Comparison of ENCODE assay signal across 18 cellular contexts in genomic region chr17:17832040-17832363, GRCh38. TPM values are rescaled to one million over a fixed set of nuclear protein-coding genes. Genes with fewer than 3 reads are reported as not detected.
DNase-seq lines count a peak whose midpoint lies in the region; ATAC-seq, FAIRE-seq and TF ChIP-seq lines count a peak whose summit lies in the region.
"Had no signal": no experiment of that assay in that cellular context is flagged by ENCODE, and none has a peak within 500 bp of the region (broad histone marks: within the 10 kb centered on the region; RNA-seq: fewer than 3 reads in every experiment).

No MANE protein-coding gene starts in this region.

- H2BK20ac ChIP-seq in H1 (ENCODE audit: low read length): no peak overlapping the region

- H3K23me2 ChIP-seq in H1 (ENCODE audit: low read depth, low read length): peaks cover 5% of the 10 kb centered on the region; the same call in 1 of the 2 replicates

- no peak overlapping the region for H3K4me2 ChIP-seq in Karpas-422 (ENCODE audit: low read depth, low read length, poor library complexity, severe bottlenecking)
- no peak overlapping the region for H3K4me2 ChIP-seq in H1 (ENCODE audit: insufficient read depth in 1 of 2, low read depth in 2 of 2, low read length in 2 of 2)
- H3K4me2 ChIP-seq in neural progenitor cell: no peak overlapping the region

- 89% methylated on average over 2 of the region's 2 CpGs; no CpG with 5 or more reads in 1 of the 2 experiments for WGBS in H1 (ENCODE audit: extremely low coverage in 1 of 2, insufficient coverage in 1 of 2, insufficient read length in 1 of 2, insufficient replicate concordance in 2 of 2, low coverage in 1 of 2, low lambda C conversion rate in 2 of 2, missing lambda C conversion rate in 1 of 2), 2 experiments

- intact Hi-C loops in CD4-positive, alpha-beta memory T cell (cut with micrococcal nuclease): no loop called here

- no peak overlapping the region for H3K14ac ChIP-seq in H1 (ENCODE audit: insufficient read length)

- no peak overlapping the region for H2BK12ac ChIP-seq in H1 (ENCODE audit: low read depth, low read length)

- H2AFZ ChIP-seq in Karpas-422 (ENCODE audit: low read length) (no peak overlapping the region), H1 (ENCODE audit: low read length) (no peak overlapping the region), neural progenitor cell (replicated peaks) (no peak overlapping the region)
- H2AFZ ChIP-seq: GM23248 had no signal

- H3K9me3 Mint-ChIP-seq in CD4-positive, alpha-beta memory T cell: no peaks in the 10 kb centered on the region
- H3K9me3 Mint-ChIP-seq in neural progenitor cell: no peaks in the 10 kb centered on the region
- H3K9me3 Mint-ChIP-seq: activated T-helper 2 cell treated with anti-CD3 and anti-CD28 coated beads, Interferon-gamma antibody, Interleukin-2, Interleukin-4, amounts not matched to agents 10 μg/mL and 5 μg/mL and 100 μg/mL, durations not matched to agents 14 hours and 24 hours and 36 hours; CD8-positive, alpha-beta T cell had no signal

- no peak overlapping the region for H4K5ac ChIP-seq in H1 (ENCODE audit: insufficient read length, low read depth, low read length)

- no peak overlapping the region for H3K4me3 ChIP-seq in CD4-positive, alpha-beta memory T cell (ENCODE audit: low read length in 2 of 2)
- H3K4me3 ChIP-seq in Karpas-422 (ENCODE audit: low read length): no peak overlapping the region
- H3K4me3 ChIP-seq in H1 (ENCODE audit: extremely low read depth in 1 of 4, insufficient read depth in 2 of 4, low read depth in 3 of 4, low read length in 4 of 4): no peak overlapping the region
- no peak overlapping the region for H3K4me3 ChIP-seq in neural progenitor cell
- no peak overlapping the region for H3K4me3 ChIP-seq in foreskin fibroblast (ENCODE audit: low read depth in 1 of 2, low read length in 2 of 2)
- H3K4me3 ChIP-seq: body of pancreas, GM23248 had no signal

- no peak overlapping the region for H3K23ac ChIP-seq in H1 (ENCODE audit: insufficient read length)

- H3K18ac ChIP-seq in H1 (ENCODE audit: extremely low read depth, low read length): no peak overlapping the region

- H3F3A ChIP-seq in neural progenitor cell (ENCODE audit: low read depth): peaks cover 3% of the 10 kb centered on the region

- TF ChIP-seq POLR2A in H1 (IDR thresholded peaks at IDR 0.05; ENCODE audit: control extremely low read depth in 1 of 2, low read depth in 2 of 2, low read length in 2 of 2): no peak

- POLR2A ChIA-PET in CD4-positive, alpha-beta memory T cell (lab: Charles Lee; ENCODE audit: partially characterized antibody): interaction anchor here (1.3 kb wide), 1 partner anchor 8 kb away, joined by 3 read pairs; no protein-coding TSS in a partner anchor
- POLR2A ChIA-PET in H1 (lab: Charles Lee; ENCODE audit: partially characterized antibody): interaction anchor here (0.7 to 18.4 kb wide), 7 partner anchors 9 to 110 kb away, joined by 3 to 532 read pairs (median 4); no protein-coding TSS in a partner anchor

- no peak overlapping the region for H4K8ac ChIP-seq in H1 (ENCODE audit: extremely low read depth, insufficient read depth, low read length)

- no peak overlapping the region for H2AK5ac ChIP-seq in H1 (ENCODE audit: low read depth, low read length)

- no peaks in the 10 kb centered on the region for H3K27me3 ChIP-seq in CD4-positive, alpha-beta memory T cell (ENCODE audit: insufficient read depth, low read length)
- H3K27me3 ChIP-seq in Karpas-422 (ENCODE audit: low read length): no peaks in the 10 kb centered on the region
- H3K27me3 ChIP-seq in H1 (replicated peaks in 1 of 4; ENCODE audit: control insufficient read depth in 3 of 4, extremely low read depth in 1 of 4, insufficient read depth in 3 of 4, low read length in 3 of 4): no peaks in the 10 kb centered on the region
- H3K27me3 ChIP-seq in neural progenitor cell: no peaks in the 10 kb centered on the region
- H3K27me3 ChIP-seq: body of pancreas had no signal

- H3K4ac ChIP-seq in H1 (replicated peaks; ENCODE audit: insufficient read length, low read depth, low read length): no peak overlapping the region

- CTCF ChIA-PET in CD4-positive, alpha-beta memory T cell (lab: Charles Lee; ENCODE audit: partially characterized antibody): interaction anchor here (1.4 to 2.8 kb wide), 2 partner anchors 17 to 28 kb away, joined by 3 to 9 read pairs; no protein-coding TSS in a partner anchor
- CTCF ChIA-PET in H1 (lab: Charles Lee; ENCODE audit: partially characterized antibody): interaction anchor here (0.6 to 3.4 kb wide), 9 partner anchors 9 to 51 kb away, joined by 3 to 14 read pairs (median 4); no protein-coding TSS in a partner anchor

- no peaks in the 10 kb centered on the region for H3K9me3 ChIP-seq in CD4-positive, alpha-beta memory T cell (ENCODE audit: control insufficient read depth in 1 of 2, low read length in 2 of 2)
- H3K9me3 ChIP-seq in Karpas-422 (ENCODE audit: low read length): no peaks in the 10 kb centered on the region
- no peaks in the 10 kb centered on the region for H3K9me3 ChIP-seq in H1 (ENCODE audit: insufficient read depth in 2 of 2, low read depth in 1 of 2, low read length in 1 of 2)
- no peaks in the 10 kb centered on the region for H3K9me3 ChIP-seq in neural progenitor cell (ENCODE audit: low read depth)
- H3K9me3 ChIP-seq: body of pancreas had no signal

- no peak overlapping the region for H3K27ac ChIP-seq in CD4-positive, alpha-beta memory T cell (ENCODE audit: low read depth, low read length)
- H3K27ac ChIP-seq in Karpas-422 (ENCODE audit: low read length) (no peak overlapping the region), H1 (ENCODE audit: low read depth, low read length) (no peak overlapping the region), neural progenitor cell (no peak overlapping the region)
- H3K27ac ChIP-seq: GM23248 had no signal

- H3K4me1 ChIP-seq in CD4-positive, alpha-beta memory T cell (ENCODE audit: insufficient read depth, low read length): peaks cover 44% of the 10 kb centered on the region
- H3K4me1 ChIP-seq in Karpas-422 (ENCODE audit: low read length) (peaks cover 44% of the 10 kb centered on the region), H1 (replicated peaks in 1 of 4; ENCODE audit: control insufficient read depth in 3 of 4, insufficient read depth in 4 of 4, low read length in 3 of 4) (peaks cover 0 to 14% (median 9%) of the 10 kb centered on the region in 4 experiments; a peak in 6 of 7 replicates), neural progenitor cell (peaks cover 8% of the 10 kb centered on the region)

- TF ChIP-seq CTCF in H1 (IDR thresholded peaks at IDR 0.05; ENCODE audit: control extremely low read depth in 1 of 3, insufficient read depth in 1 of 3, low read depth in 1 of 3, low read length in 3 of 3) (no peak), neural progenitor cell (IDR thresholded peaks at IDR 0.05) (no peak), foreskin fibroblast (IDR thresholded peaks at IDR 0.05; ENCODE audit: low read depth, low read length) (no peak)

- H3K36me3 ChIP-seq in CD4-positive, alpha-beta memory T cell (ENCODE audit: insufficient read depth, low read length): no peaks in the 10 kb centered on the region
- no peaks in the 10 kb centered on the region for H3K36me3 ChIP-seq in Karpas-422 (ENCODE audit: insufficient read depth, low read length)
- H3K36me3 ChIP-seq in H1 (ENCODE audit: control insufficient read depth in 2 of 4, insufficient read depth in 4 of 4, low read length in 3 of 4): peaks cover 0 to 13% (median 2%) of the 10 kb centered on the region in 4 experiments; a peak in 5 of 8 replicates
- no peaks in the 10 kb centered on the region for H3K36me3 ChIP-seq in neural progenitor cell

- H3K27ac Mint-ChIP-seq in CD4-positive, alpha-beta memory T cell: peak overlapping the region in 4 of 7 donors; percentile 15 to 68 (median 46)
- peak overlapping the region; percentile 7 for H3K27ac Mint-ChIP-seq in neural progenitor cell
- H3K27ac Mint-ChIP-seq: activated T-helper 2 cell treated with anti-CD3 and anti-CD28 coated beads, Interferon-gamma antibody, Interleukin-2, Interleukin-4, amounts not matched to agents 10 μg/mL and 5 μg/mL and 100 μg/mL, durations not matched to agents 14 hours and 24 hours and 36 hours; CD8-positive, alpha-beta T cell had no signal

- TF ChIP-seq RAD21 in H1 (IDR thresholded peaks at IDR 0.05 in 1 of 2, conservative IDR thresholded peaks at IDR 0.05 in 1 of 2; ENCODE audit: low read depth in 2 of 2, low read length in 2 of 2): no peak

- ATAC-seq in HG03159 (IDR thresholded peaks at IDR 0.05; ENCODE audit: unreplicated experiment): no peak
- ATAC-seq: body of pancreas; CD8-positive, alpha-beta T cell had no signal

- no peak for FAIRE-seq in H1 (lab: Jason Lieb, UNC)
- FAIRE-seq: G401.6 had no signal

- no peak overlapping the region for H3K56ac ChIP-seq in H1 (replicated peaks; ENCODE audit: insufficient read length, low read depth, low read length)

- H3K9ac ChIP-seq in Karpas-422 (ENCODE audit: low read length) (no peak overlapping the region), H1 (replicated peaks in 1 of 4; ENCODE audit: extremely low read depth in 1 of 4, low read depth in 3 of 4, low read length in 3 of 4) (no peak overlapping the region), neural progenitor cell (no peak overlapping the region)
- H3K9ac ChIP-seq: GM23248 had no signal

- H3K9me2 ChIP-seq in Karpas-422 (replicated peaks; ENCODE audit: insufficient read depth, low read length): no peaks in the 10 kb centered on the region

- no peak overlapping the region for H2BK5ac ChIP-seq in H1 (ENCODE audit: low read depth, low read length)

- no peak for DNase-seq in CD4-positive, alpha-beta memory T cell
- peak; percentile 48 for DNase-seq in Karpas-422
- DNase-seq in H1 (ENCODE audit: low read depth in 1 of 2, low spot score in 2 of 2): no peak
- DNase-seq in neural progenitor cell (ENCODE audit: low spot score): no peak
- no peak for DNase-seq in NCI-H2196 treated with DMSO at 0.1 percent for 48 hours (lab: John Stamatoyannopoulos, UW; ENCODE audit: unreplicated experiment)
- no peak for DNase-seq in foreskin fibroblast
- DNase-seq in stimulated activated CD4-positive, alpha-beta T cell treated with anti-CD3 and anti-CD28 coated beads, Interleukin-4, amount 100 ng/mL, for 4 hours: no peak
- DNase-seq: activated CD4-positive, alpha-beta T cell treated with anti-CD3 and anti-CD28 coated beads, Interleukin-2, amount 50 U/mL, for 1 hour; body of pancreas; CD8-positive, alpha-beta T cell; effector CD4-positive, alpha-beta T cell; NCI-H187 treated with DMSO at 0.1 percent for 48 hours; NCI-H524 treated with DMSO at 0.1 percent for 48 hours; RPMI8226 had no signal

- no peaks in the 10 kb centered on the region for H3K27me3 Mint-ChIP-seq in CD4-positive, alpha-beta memory T cell
- H3K27me3 Mint-ChIP-seq in neural progenitor cell (ENCODE audit: insufficient read depth, low read depth): no peaks in the 10 kb centered on the region

- no peak overlapping the region for H3K4me3 Mint-ChIP-seq in CD4-positive, alpha-beta memory T cell
- no peak overlapping the region for H3K4me3 Mint-ChIP-seq in neural progenitor cell

- no peak for TF ChIP-seq EP300 in H1 (IDR thresholded peaks at IDR 0.05; ENCODE audit: borderline replicate concordance in 1 of 2, low read depth in 2 of 2, low read length in 2 of 2)

- H2BK120ac ChIP-seq in H1 (replicated peaks; ENCODE audit: low read depth, low read length): no peak overlapping the region

- H3K79me1 ChIP-seq in H1 (ENCODE audit: low read depth, low read length): peaks cover 33% of the 10 kb centered on the region

- no peak overlapping the region for H4K91ac ChIP-seq in H1 (replicated peaks; ENCODE audit: insufficient read length, low read length)

- H3K36me3 Mint-ChIP-seq in CD4-positive, alpha-beta memory T cell: peaks cover 3 to 11% of the 10 kb centered on the region in 2 donors
- H3K36me3 Mint-ChIP-seq in neural progenitor cell: peaks cover 5% of the 10 kb centered on the region

- H4K20me1 ChIP-seq in Karpas-422 (ENCODE audit: insufficient read depth, low read depth, low read length): peaks cover 14% of the 10 kb centered on the region
- H4K20me1 ChIP-seq in H1 (replicated peaks in 1 of 2; ENCODE audit: control insufficient read depth in 1 of 2, insufficient read depth in 2 of 2, low read length in 2 of 2): peaks cover 41 to 53% of the 10 kb centered on the region in 2 experiments
- peaks cover 87% of the 10 kb centered on the region for H4K20me1 ChIP-seq in neural progenitor cell (ENCODE audit: low read depth)

- no peak overlapping the region for H2BK15ac ChIP-seq in H1 (ENCODE audit: low read length)

- peaks cover 26 to 71% (median 48%) of the 10 kb centered on the region in 4 donors for H3K4me1 Mint-ChIP-seq in CD4-positive, alpha-beta memory T cell
- H3K4me1 Mint-ChIP-seq in neural progenitor cell: peaks cover 63% of the 10 kb centered on the region

- H3K79me2 ChIP-seq in Karpas-422 (ENCODE audit: low read length) (peaks cover 85% of the 10 kb centered on the region), H1 (ENCODE audit: control insufficient read depth in 1 of 2, insufficient read depth in 2 of 2, low read length in 2 of 2) (peaks cover 42 to 84% of the 10 kb centered on the region in 2 experiments), neural progenitor cell (ENCODE audit: low read depth) (peaks cover 85% of the 10 kb centered on the region)

RNA-seq across cellular contexts. Expression of gene SREBF1, which starts 4.8 kb away (rescaled TPM):
- total RNA-seq in CD4-positive, alpha-beta memory T cell: 10 to 100 TPM in 1 of 2 experiments, 1 to 10 TPM in 1; 10.0 to 11.7 TPM
- polyA plus RNA-seq in CD4-positive, alpha-beta memory T cell: 10 to 100 TPM in 1 of 2 donors, 1 to 10 TPM in 1; 5.0 to 15.5 TPM
- 52.0 and 103 TPM in 2 replicates for total RNA-seq in Karpas-422 (2014; rRNA removed; shearing (Covaris generic); ENCODE audit: low replicate concordance)
- total RNA-seq in H1 (2021; fragmentation: NEBNext Ultra II Directional; extraction: Animal tissue kit (Norgen Biotek cat#: 25700)): 69.9 and 70.8 TPM in 2 replicates
- 28.6 and 64.6 TPM in 2 replicates for polyA plus RNA-seq in H1 (2011; rRNA removed)
- polyA plus RNA-seq in H1 (2011; cell fraction: cytosol; rRNA removed): 34.1 TPM
- polyA plus RNA-seq in H1 (2011; cell fraction: nucleus; rRNA removed): 270 TPM
- polyA plus RNA-seq in H1 (2012, experiment 1 of 2): 45.2 to 64.7 TPM (median 53.7 TPM) in 4 replicates
- 36.4 TPM for polyA plus RNA-seq in H1 (2012, experiment 2 of 2)
- polyA plus RNA-seq in H1 (2013, experiment 1 of 2): 88.4 TPM
- polyA plus RNA-seq in H1 (2013, experiment 2 of 2): 76.5 TPM
- polyA minus RNA-seq in H1 (2011; rRNA and poly(A)+ RNA removed): 21.0 and 35.5 TPM in 2 replicates
- 60.1 TPM for polyA minus RNA-seq in H1 (2011; cell fraction: cytosol; rRNA and poly(A)+ RNA removed)
- 90.1 TPM for polyA minus RNA-seq in H1 (2011; cell fraction: nucleus; rRNA and poly(A)+ RNA removed)
- total RNA-seq in neural progenitor cell (ENCODE audit: low replicate concordance): 12.7 and 41.0 TPM in 2 replicates
